Comparison of ENCODE assay signal across 29 cellular contexts in the genomic region with DNA sequence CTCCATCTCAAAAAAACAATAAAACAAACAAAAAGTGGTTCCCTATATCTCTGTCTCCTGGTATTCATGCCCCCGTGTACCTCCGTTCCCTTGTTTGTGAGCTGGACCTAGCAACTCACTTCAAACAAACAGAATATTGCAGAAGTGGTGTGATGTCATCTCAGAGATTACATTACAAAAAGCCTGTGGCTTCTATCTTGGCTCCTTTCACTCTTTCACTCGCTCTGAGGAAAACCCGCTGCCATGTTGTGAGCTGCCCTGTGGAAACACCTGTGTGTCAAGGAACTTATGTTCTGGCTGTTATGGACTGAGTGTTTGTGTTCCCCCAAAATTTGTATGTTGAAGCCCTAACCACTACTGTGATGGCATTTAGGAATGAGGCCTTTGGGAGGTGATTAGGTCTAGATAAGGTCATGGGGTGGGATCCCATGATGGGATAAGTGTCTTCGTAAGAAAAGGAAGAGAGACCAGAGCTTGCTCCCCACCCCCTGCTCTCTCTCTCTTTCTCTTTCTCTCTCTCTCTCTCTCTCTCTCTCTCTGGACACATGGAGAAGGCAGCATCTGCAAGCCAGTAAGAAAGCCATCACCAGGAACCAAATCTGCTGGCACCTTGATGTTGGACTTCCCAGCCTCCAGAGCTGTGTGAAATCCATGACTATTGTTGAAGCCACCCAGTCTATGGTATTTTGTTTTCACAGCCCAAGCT. TPM values are rescaled to one million over a fixed set of nuclear protein-coding genes. Genes with fewer than 3 reads are reported as not detected.
DNase-seq lines count a peak whose midpoint lies in the region; ATAC-seq and TF ChIP-seq lines count a peak whose summit lies in the region.
"Had no signal": no experiment of that assay in that cellular context is flagged by ENCODE, and none has a peak within 500 bp of the region (broad histone marks: within the 10 kb centered on the region; RNA-seq: fewer than 3 reads in every experiment).

No MANE protein-coding gene starts in this region.

- H3K9me3 ChIP-seq in lower lobe of right lung, result no peaks in the 10 kb centered on the region
- H3K9me3 ChIP-seq: testis, uterus had no signal

- no peak overlapping the region for H3K27ac ChIP-seq in lower lobe of right lung
- H3K27ac ChIP-seq: C4-2B, cardiac muscle cell, GM23248, testis, uterus had no signal

- in situ Hi-C loops in KBM-7 (cut with MboI; ENCODE audit: low pct_unique_long_range_greater_than_20kb, low sequenced_read_pairs), result no loop called here

- H3K4me1 ChIP-seq in lower lobe of right lung, result no peaks in the 10 kb centered on the region
- H3K4me1 ChIP-seq: testis, uterus had no signal

- H3K4me3 ChIP-seq in choroid plexus epithelial cell (ENCODE audit: low read depth, low read length), result no peak overlapping the region
- no peak overlapping the region for H3K4me3 ChIP-seq in lower lobe of right lung
- H3K4me3 ChIP-seq: cardiac muscle cell, GM23248, testis, uterus had no signal

- ATAC-seq in lower lobe of right lung, result peak; percentile 75 to 82
- no peak for ATAC-seq in GM19035 (IDR thresholded peaks at IDR 0.05; ENCODE audit: unreplicated experiment)
- ATAC-seq: activated CD8-positive, alpha-beta memory T cell treated with anti-CD3 and anti-CD28 coated beads, Interleukin-2, amount 10 ng/mL, durations not matched to agents 7 days and 5 days; esophagus mucosa; left ventricle myocardium superior; natural killer cell; WTC11 had no signal

- peak; percentile 12 for DNase-seq in KBM-7
- peak; percentile 64 for DNase-seq in NCI-H2029 (lab: John Stamatoyannopoulos, UW)
- peak; percentile 47 for DNase-seq in choroid plexus epithelial cell (ENCODE audit: low read depth)
- no peak for DNase-seq in lower lobe of right lung
- no peak for DNase-seq in HUDEP-2 (lab: John Stamatoyannopoulos, UW; ENCODE audit: unreplicated experiment in 76 of 76)
- DNase-seq in GM10266 (ENCODE audit: extremely low spot score), result no peak
- DNase-seq: activated CD4-positive, alpha-beta T cell treated with anti-CD3 and anti-CD28 coated beads, Interleukin-2, amount 10 ng/mL, durations not matched to agents 7 days and 5 days; activated CD8-positive, alpha-beta memory T cell treated with anti-CD3 and anti-CD28 coated beads, Interleukin-2, amount 10 ng/mL, durations not matched to agents 7 days and 5 days; activated naive CD4-positive, alpha-beta T cell treated with anti-CD3 and anti-CD28 coated beads for 36 hours; amygdala; GM23248; hypothalamus; immature natural killer cell; left ventricle myocardium superior; natural killer cell; NCI-H2081 treated with DMSO at 0.1 percent for 48 hours; NCI-H510A; NK-92 treated with Interleukin-12 subunit alpha and Interleukin-12 subunit beta, amount 100 ng/mL, for 24 hours; SIG-M5; stimulated activated CD4-positive, alpha-beta T cell treated with anti-CD3 and anti-CD28 coated beads, Interleukin-15, amount 100 ng/mL, for 24 hours; stimulated activated naive CD4-positive, alpha-beta T cell; T1000; testis; uterus had no signal

- H3K36me3 ChIP-seq in lower lobe of right lung, result no peaks in the 10 kb centered on the region
- H3K36me3 ChIP-seq: cardiac muscle cell, uterus had no signal

- no peak for TF ChIP-seq CTCF in choroid plexus epithelial cell (conservative IDR thresholded peaks at IDR 0.05; ENCODE audit: low read depth, low read length)
- no peak for TF ChIP-seq CTCF in lower lobe of right lung (IDR thresholded peaks at IDR 0.05)
- TF ChIP-seq CTCF in GM10266 (IDR thresholded peaks at IDR 0.05; ENCODE audit: control insufficient read depth, insufficient read depth, low read depth, missing control alignments), result no peak

- no peaks in the 10 kb centered on the region for H3K27me3 ChIP-seq in lower lobe of right lung (ENCODE audit: low read depth)
- H3K27me3 ChIP-seq: cardiac muscle cell, testis, uterus had no signal

- intact Hi-C loops in lower lobe of right lung (cut with DNase I), result no loop called here

RNA-seq across cellular contexts. Expression of gene HYI, which starts 7.4 kb away (rescaled TPM):
- total RNA-seq in lower lobe of right lung, result 67.7 TPM

Comparison
In these comparisons a context has a peak if more than half of its experiments do, and no peak if none do; other contexts are left out.
1. DNase-seq: peak in KBM-7 (single experiment), NCI-H2029 (single experiment) and choroid plexus epithelial cell (single experiment); none in lower lobe of right lung (single experiment), HUDEP-2 (0 of 76) and GM10266 (single experiment).